Comparison of ENCODE assay signal across 18 cellular contexts in genomic region chr10:11906714-11907113, GRCh38.
"Had no signal": no experiment of that assay in that cellular context is flagged by ENCODE, and none has a peak within 500 bp of the region (broad histone marks: within the 10 kb centered on the region; RNA-seq: fewer than 3 reads in every experiment).

No MANE protein-coding gene starts in this region.

- H3K27ac Mint-ChIP-seq: activated CD4-positive, alpha-beta T cell treated with anti-CD3 and anti-CD28 coated beads, Interleukin-2, amount 10 ng/mL, durations not matched to agents 24 days and 14 days; activated naive CD4-positive, alpha-beta T cell treated with anti-CD3 and anti-CD28 coated beads, Interleukin-2, amount 50 U/mL, for 72 hours; activated T-helper 2 cell treated with anti-CD3 and anti-CD28 coated beads, Interferon-gamma antibody, Interleukin-2, Interleukin-4, amounts not matched to agents 10 μg/mL and 5 μg/mL and 100 μg/mL, durations not matched to agents 14 hours and 24 hours and 36 hours; nephron progenitor cell; stimulated activated naive CD8-positive, alpha-beta T cell treated with anti-CD3 and anti-CD28 coated beads, Interleukin-15, Interleukin-2, amounts not matched to agents 100 ng/mL and 50 ng/mL, for 24 hours had no signal

- H3K36me3 ChIP-seq: upper lobe of right lung, WERI-Rb-1 had no signal

- H3K27me3 ChIP-seq: testis, upper lobe of right lung had no signal

- H3K9me3 Mint-ChIP-seq: activated CD4-positive, alpha-beta T cell treated with anti-CD3 and anti-CD28 coated beads, Interleukin-2, amount 10 ng/mL, durations not matched to agents 24 days and 14 days; activated naive CD4-positive, alpha-beta T cell treated with anti-CD3 and anti-CD28 coated beads, Interleukin-2, amount 50 U/mL, for 72 hours; activated T-helper 2 cell treated with anti-CD3 and anti-CD28 coated beads, Interferon-gamma antibody, Interleukin-2, Interleukin-4, amounts not matched to agents 10 μg/mL and 5 μg/mL and 100 μg/mL, durations not matched to agents 14 hours and 24 hours and 36 hours; nephron progenitor cell; stimulated activated naive CD8-positive, alpha-beta T cell treated with anti-CD3 and anti-CD28 coated beads, Interleukin-15, Interleukin-2, amounts not matched to agents 100 ng/mL and 50 ng/mL, for 24 hours had no signal

- H3K27me3 Mint-ChIP-seq: activated CD4-positive, alpha-beta T cell treated with anti-CD3 and anti-CD28 coated beads, Interleukin-2, amount 10 ng/mL, durations not matched to agents 24 days and 14 days had no signal

- H3K4me3 Mint-ChIP-seq: activated CD4-positive, alpha-beta T cell treated with anti-CD3 and anti-CD28 coated beads, Interleukin-2, amount 10 ng/mL, durations not matched to agents 24 days and 14 days; nephron progenitor cell; stimulated activated naive CD8-positive, alpha-beta T cell treated with anti-CD3 and anti-CD28 coated beads, Interleukin-15, Interleukin-2, amounts not matched to agents 100 ng/mL and 50 ng/mL, for 24 hours had no signal

- H3K4me1 Mint-ChIP-seq: activated CD4-positive, alpha-beta T cell treated with anti-CD3 and anti-CD28 coated beads, Interleukin-2, amount 10 ng/mL, durations not matched to agents 24 days and 14 days had no signal

- FAIRE-seq: colon, endothelial cell of umbilical vein, islet of Langerhans had no signal

- H3K4me3 ChIP-seq: testis, upper lobe of right lung had no signal

- DNase-seq: activated CD4-positive, alpha-beta T cell treated with anti-CD3 and anti-CD28 coated beads, Interleukin-2, amount 10 ng/mL, durations not matched to agents 24 days and 14 days; activated T-cell treated with anti-CD3 and anti-CD28 coated beads for 4 hours; foreskin melanocyte; head of caudate nucleus; nephron progenitor cell; stimulated activated CD4-positive, alpha-beta T cell treated with anti-CD3 and anti-CD28 coated beads, Interleukin-12 subunit alpha, Interleukin-12 subunit beta, amount 100 ng/mL, for 4 hours; T1000; testis; WERI-Rb-1 had no signal

- ATAC-seq: activated naive CD4-positive, alpha-beta T cell treated with anti-CD3 and anti-CD28 coated beads, Interleukin-2, amount 50 U/mL, for 72 hours; left lobe of liver; sciatic nerve; upper lobe of right lung had no signal

- H3K36me3 Mint-ChIP-seq: activated naive CD4-positive, alpha-beta T cell treated with anti-CD3 and anti-CD28 coated beads, Interleukin-2, amount 50 U/mL, for 72 hours had no signal
